25 cellular contexts compared by ENCODE assay signal in genomic region chr17:3992370-3992769, GRCh38. TPM values are rescaled to one million over a fixed set of nuclear protein-coding genes. Genes with fewer than 3 reads are reported as not detected.
"Had no signal": no experiment of that assay in that cellular context is flagged by ENCODE, and none has a peak within 500 bp of the region (broad histone marks: within the 10 kb centered on the region; RNA-seq: fewer than 3 reads in every experiment).

No MANE protein-coding gene starts in this region.

- H3K79me2 ChIP-seq: hepatocyte had no signal

- H3K36me3 ChIP-seq: colonic mucosa, esophagus muscularis mucosa, gastroesophageal sphincter, heart left ventricle, left ventricle myocardium inferior had no signal

- H3K4me2 ChIP-seq: hepatocyte had no signal

- H3K27me3 ChIP-seq: colonic mucosa, esophagus muscularis mucosa, gastroesophageal sphincter, heart left ventricle, hepatocyte had no signal

- H2AFZ ChIP-seq: hepatocyte had no signal

- H3K4me3 ChIP-seq: colonic mucosa, dorsolateral prefrontal cortex, esophagus muscularis mucosa, gastroesophageal sphincter, heart left ventricle, hepatocyte, left ventricle myocardium inferior, lung had no signal

- ATAC-seq: foreskin keratinocyte, gastroesophageal sphincter, heart left ventricle, left colon, left lobe of liver had no signal

- FAIRE-seq: endothelial cell of umbilical vein, frontal cortex, kidney had no signal

- H3K4me3 Mint-ChIP-seq: immature natural killer cell, memory B cell had no signal

- H3K4me1 Mint-ChIP-seq: immature natural killer cell had no signal

- DNase-seq: cerebellar nuclear complex; colonic mucosa; dermis blood vessel endothelial cell; effector CD4-positive, alpha-beta T cell; effector memory CD4-positive, alpha-beta T cell; foreskin keratinocyte; heart left ventricle; hypothalamus; immature natural killer cell; kidney; kidney glomerular epithelial cell; left colon; left ventricle myocardium inferior; mammary epithelial cell; mesendoderm; midbrain had no signal

- H3K27ac Mint-ChIP-seq: immature natural killer cell, memory B cell had no signal

- H3K4me1 ChIP-seq: colonic mucosa, foreskin keratinocyte had no signal

- H3K9me3 ChIP-seq: colonic mucosa, esophagus muscularis mucosa had no signal

- H3K27ac ChIP-seq: colonic mucosa, dorsolateral prefrontal cortex, esophagus muscularis mucosa, foreskin keratinocyte, gastroesophageal sphincter, heart left ventricle, hepatocyte, left ventricle myocardium inferior had no signal

RNA-seq across cellular contexts. Expression of gene ATP2A3, which starts 28.1 kb away (rescaled TPM):
- total RNA-seq: dermis blood vessel endothelial cell had no signal
- polyA plus RNA-seq: mammary epithelial cell had no signal
